ENCODE assay signal across 9 cellular contexts in the genomic region with DNA sequence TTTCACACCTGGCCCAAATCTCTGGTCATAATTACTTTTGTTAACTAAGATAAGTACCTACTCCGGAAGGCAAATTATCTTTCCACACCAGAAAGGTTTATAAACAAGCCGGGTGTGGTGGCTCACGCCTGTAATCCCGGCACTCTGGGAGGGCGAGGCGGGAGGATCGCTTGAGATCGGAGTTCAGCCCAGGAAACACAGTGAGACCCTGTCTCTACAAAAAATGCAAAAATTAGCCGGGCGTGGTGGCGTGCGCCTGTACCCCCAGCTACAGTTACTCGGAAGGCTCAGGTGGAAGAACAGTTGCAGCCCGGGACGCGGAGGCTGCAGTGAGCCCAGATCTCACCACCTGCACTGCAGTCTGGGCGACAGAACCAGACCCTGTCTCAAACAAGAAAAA. TPM values are rescaled to one million over a fixed set of nuclear protein-coding genes. Genes with fewer than 3 reads are reported as not detected.
A peak's percentile ranks its signal among the peaks of the same experiment; 100 is the strongest.
DNase-seq lines count a peak whose midpoint lies in the region; ATAC-seq and TF ChIP-seq lines count a peak whose summit lies in the region.
"Had no signal": no experiment of that assay in that cellular context is flagged by ENCODE, and none has a peak within 500 bp of the region (broad histone marks: within the 10 kb centered on the region; RNA-seq: fewer than 3 reads in every experiment).

No MANE protein-coding gene starts in this region.

- no peaks in the 10 kb centered on the region for H3K9me3 Mint-ChIP-seq in activated T-helper 1 cell treated with anti-CD3 and anti-CD28 coated beads, Interleukin-12 subunit alpha, Interleukin-12 subunit beta, Interleukin-2, Interleukin-4 antibody, amounts not matched to agents 30 ng/mL and 10 ng/mL and 1 ng/mL, durations not matched to agents 14 hours and 24 hours and 36 hours

- H3K4me1 ChIP-seq in right lobe of liver (peaks cover 0 to 39% (median 18%) of the 10 kb centered on the region in 4 donors), vagina (peaks cover 62% of the 10 kb centered on the region)

- peak overlapping the region; percentile 92 for H3K4me3 Mint-ChIP-seq in activated T-helper 1 cell treated with anti-CD3 and anti-CD28 coated beads, Interleukin-12 subunit alpha, Interleukin-12 subunit beta, Interleukin-2, Interleukin-4 antibody, amounts not matched to agents 30 ng/mL and 10 ng/mL and 1 ng/mL, durations not matched to agents 14 hours and 24 hours and 36 hours

- TF ChIP-seq POLR2A in right lobe of liver (IDR thresholded peaks at IDR 0.05) (no peak), vagina (IDR thresholded peaks at IDR 0.05) (no peak)

- peaks cover 57% of the 10 kb centered on the region for H3K4me1 Mint-ChIP-seq in activated T-helper 1 cell treated with anti-CD3 and anti-CD28 coated beads, Interleukin-12 subunit alpha, Interleukin-12 subunit beta, Interleukin-2, Interleukin-4 antibody, amounts not matched to agents 30 ng/mL and 10 ng/mL and 1 ng/mL, durations not matched to agents 14 hours and 24 hours and 36 hours (ENCODE audit: low read depth)

- H3K4me3 ChIP-seq in right lobe of liver (peak overlapping the region; percentile 72 to 87 (median 81)), vagina (peak overlapping the region; percentile 17 to 77)

- no peaks in the 10 kb centered on the region for H3K27me3 Mint-ChIP-seq in activated T-helper 1 cell treated with anti-CD3 and anti-CD28 coated beads, Interleukin-12 subunit alpha, Interleukin-12 subunit beta, Interleukin-2, Interleukin-4 antibody, amounts not matched to agents 30 ng/mL and 10 ng/mL and 1 ng/mL, durations not matched to agents 14 hours and 24 hours and 36 hours (ENCODE audit: insufficient read depth)

- peak; percentile 24 for DNase-seq in stimulated activated CD4-positive, alpha-beta T cell treated with anti-CD3 and anti-CD28 coated beads, Interleukin-15, amount 100 ng/mL, for 24 hours
- DNase-seq in stimulated activated CD4-positive, alpha-beta T cell treated with anti-CD3 and anti-CD28 coated beads, Interleukin-2, amount 100 ng/mL, for 48 hours = no peak
- DNase-seq in activated T-helper 1 cell treated with anti-CD3 and anti-CD28 coated beads, Interleukin-12 subunit alpha, Interleukin-12 subunit beta, Interleukin-2, Interleukin-4 antibody, amounts not matched to agents 30 ng/mL and 10 ng/mL and 1 ng/mL, durations not matched to agents 14 hours and 24 hours and 36 hours (ENCODE audit: low spot score) = no peak
- DNase-seq in right lobe of liver (peak in 1 of 3 donors; percentile 28), vagina (ENCODE audit: extremely low spot score in 2 of 2) (no peak), 8988T (no peak), C1 segment of cervical spinal cord (lab: John Stamatoyannopoulos, UW) (no peak)

- H3K36me3 Mint-ChIP-seq in activated T-helper 1 cell treated with anti-CD3 and anti-CD28 coated beads, Interleukin-12 subunit alpha, Interleukin-12 subunit beta, Interleukin-2, Interleukin-4 antibody, amounts not matched to agents 30 ng/mL and 10 ng/mL and 1 ng/mL, durations not matched to agents 14 hours and 24 hours and 36 hours (ENCODE audit: low read depth) = peaks cover 27% of the 10 kb centered on the region

- H3K27me3 ChIP-seq in right lobe of liver = no peaks in the 10 kb centered on the region
- no peaks in the 10 kb centered on the region for H3K27me3 ChIP-seq in vagina

- ATAC-seq in right lobe of liver (no peak), HG02623 (IDR thresholded peaks at IDR 0.05; ENCODE audit: unreplicated experiment) (no peak)
- ATAC-seq: activated CD4-positive, CD25-positive, alpha-beta regulatory T cell treated with anti-CD3 and anti-CD28 coated beads, Interleukin-2, amount 50 U/mL, for 24 hours had no signal

- TF ChIP-seq CTCF in right lobe of liver (IDR thresholded peaks at IDR 0.05) (no peak), vagina (IDR thresholded peaks at IDR 0.05) (no peak)

- H3K27ac Mint-ChIP-seq in activated T-helper 1 cell treated with anti-CD3 and anti-CD28 coated beads, Interleukin-12 subunit alpha, Interleukin-12 subunit beta, Interleukin-2, Interleukin-4 antibody, amounts not matched to agents 30 ng/mL and 10 ng/mL and 1 ng/mL, durations not matched to agents 14 hours and 24 hours and 36 hours = peak overlapping the region; percentile 53

- intact Hi-C loops in activated T-helper 1 cell treated with anti-CD3 and anti-CD28 coated beads, Interleukin-12 subunit alpha, Interleukin-12 subunit beta, Interleukin-2, Interleukin-4 antibody, amounts not matched to agents 30 ng/mL and 10 ng/mL and 1 ng/mL, durations not matched to agents 14 hours and 24 hours and 36 hours (cut with micrococcal nuclease) = loop anchor here (5.0 kb wide), 1 partner anchor 36 kb away; no protein-coding TSS in a partner anchor
- intact Hi-C loops in right lobe of liver (cut with DNase I) (no loop called here), vagina (cut with DNase I) (no loop called here)

- H3K27ac ChIP-seq in right lobe of liver = peak overlapping the region; percentile 95 to 96 (median 96)
- no peak overlapping the region for H3K27ac ChIP-seq in vagina

- H3K9me3 ChIP-seq in right lobe of liver (no peaks in the 10 kb centered on the region), vagina (no peaks in the 10 kb centered on the region)

- WGBS in right lobe of liver (ENCODE audit: insufficient coverage, low coverage, low lambda C conversion rate, missing lambda C conversion rate) = 30% methylated on average over 15 of the region's 17 CpGs

- no peaks in the 10 kb centered on the region for H3K36me3 ChIP-seq in right lobe of liver
- H3K36me3 ChIP-seq in vagina = no peaks in the 10 kb centered on the region

RNA-seq across cellular contexts. Expression of a gene that starts 2.1 kb away (rescaled TPM):
- 125 and 131 TPM in 2 replicates for total RNA-seq in activated T-helper 1 cell treated with anti-CD3 and anti-CD28 coated beads, Interleukin-12 subunit alpha, Interleukin-12 subunit beta, Interleukin-2, Interleukin-4 antibody, amounts not matched to agents 30 ng/mL and 10 ng/mL and 1 ng/mL, durations not matched to agents 14 hours and 24 hours and 36 hours
- total RNA-seq in right lobe of liver = 10 to 100 TPM; 31.3 to 62.2 (median 51.5) TPM
- 76.6 TPM for total RNA-seq in vagina
